ENCODE assay signal across 12 cellular contexts in the genomic region with DNA sequence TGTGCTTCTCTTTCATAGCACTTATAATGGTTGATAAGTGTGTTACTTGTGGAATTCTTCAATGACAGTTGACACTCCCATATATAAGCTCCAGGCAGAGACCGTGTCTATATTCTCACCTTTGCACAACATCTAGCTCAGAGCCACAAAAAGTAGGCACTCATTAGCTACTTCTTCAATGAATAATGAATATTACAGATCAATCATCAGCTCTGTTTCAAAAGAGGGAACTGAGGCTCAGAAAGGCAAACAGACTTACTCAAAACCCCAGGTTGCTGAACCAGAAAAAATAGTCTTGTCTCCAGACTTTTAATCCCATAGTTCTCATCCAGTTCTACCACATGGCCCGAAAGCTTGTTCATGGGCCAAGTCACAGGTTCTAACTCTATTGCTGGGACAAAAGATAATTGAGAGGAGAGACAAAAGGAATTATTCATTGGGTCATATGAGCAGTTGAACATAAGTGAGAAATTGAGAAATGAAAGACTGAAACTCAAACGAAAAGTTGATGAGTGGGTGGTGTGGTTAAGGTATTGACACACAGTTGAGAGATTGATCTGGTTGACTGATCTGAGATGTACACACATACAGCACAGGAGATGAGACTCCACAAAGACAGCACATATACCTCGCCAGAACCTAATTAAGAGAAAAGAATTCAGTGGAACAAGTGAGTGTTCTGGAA.
A peak's percentile ranks its signal among the peaks of the same experiment; 100 is the strongest.
DNase-seq lines count a peak whose midpoint lies in the region; ATAC-seq and TF ChIP-seq lines count a peak whose summit lies in the region.
"Had no signal": no experiment of that assay in that cellular context is flagged by ENCODE, and none has a peak within 500 bp of the region (broad histone marks: within the 10 kb centered on the region; RNA-seq: fewer than 3 reads in every experiment).

No MANE protein-coding gene starts in this region.

- H3K4me1 ChIP-seq in effector memory CD4-positive, alpha-beta T cell (ENCODE audit: control insufficient read depth, insufficient read depth, low read length, poor library complexity, severe bottlenecking) = no peaks in the 10 kb centered on the region

- DNase-seq in epithelial cell of esophagus (ENCODE audit: low read depth) (peak; percentile 47), C1 segment of cervical spinal cord (lab: John Stamatoyannopoulos, UW) (no peak), sciatic nerve (ENCODE audit: low spot score) (no peak)
- no peak for DNase-seq in CD4-positive, alpha-beta T cell
- DNase-seq in effector memory CD4-positive, alpha-beta T cell = no peak
- DNase-seq: activated B cell treated with CpG ODN at 0.5 μM for 24 hours, head of caudate nucleus, IMR-90, NCI-H82 had no signal

- H3K4me3 ChIP-seq in epithelial cell of esophagus (ENCODE audit: low read length) = no peak overlapping the region
- H3K4me3 ChIP-seq in effector memory CD4-positive, alpha-beta T cell (ENCODE audit: insufficient read depth, low read depth, low read length, poor library complexity, severe bottlenecking) = no peak overlapping the region

- intact Hi-C loops in sciatic nerve (cut with DNase I) = no loop called here
- intact Hi-C loops in CD4-positive, alpha-beta T cell (cut with DNase I, micrococcal nuclease) = no loop called here

- no peak overlapping the region for H3K4me3 Mint-ChIP-seq in CD4-positive, alpha-beta T cell
- H3K4me3 Mint-ChIP-seq: activated B cell treated with CpG ODN at 0.5 μM for 24 hours had no signal

- peak; percentile 92 for ATAC-seq in GM18517 (IDR thresholded peaks at IDR 0.05; ENCODE audit: unreplicated experiment)
- ATAC-seq in GM19455 (IDR thresholded peaks at IDR 0.05; ENCODE audit: unreplicated experiment) = peak; percentile 89
- peak; percentile 93 for ATAC-seq in HG03039 (IDR thresholded peaks at IDR 0.05; ENCODE audit: unreplicated experiment)
- no peak for ATAC-seq in sciatic nerve
- ATAC-seq in CD4-positive, alpha-beta T cell (ENCODE audit: poor library complexity) = no peak

- CTCF ChIA-PET in CD4-positive, alpha-beta T cell (lab: Charles Lee) = no interaction called here

- H3K27ac Mint-ChIP-seq in CD4-positive, alpha-beta T cell = no peak overlapping the region
- H3K27ac Mint-ChIP-seq: activated B cell treated with CpG ODN at 0.5 μM for 24 hours had no signal

- H3K27me3 Mint-ChIP-seq in CD4-positive, alpha-beta T cell = peaks cover 4% of the 10 kb centered on the region

- no peaks in the 10 kb centered on the region for H3K36me3 Mint-ChIP-seq in CD4-positive, alpha-beta T cell (ENCODE audit: low read depth)

- no peaks in the 10 kb centered on the region for H3K4me1 Mint-ChIP-seq in CD4-positive, alpha-beta T cell (ENCODE audit: low read depth)

- TF ChIP-seq CTCF in epithelial cell of esophagus (IDR thresholded peaks at IDR 0.05; ENCODE audit: insufficient read depth, low read depth, low read length, missing control alignments) = no peak
- no peak for TF ChIP-seq CTCF in CD4-positive, alpha-beta T cell (IDR thresholded peaks at IDR 0.05)

- H3K27ac ChIP-seq in CD4-positive, alpha-beta T cell (ENCODE audit: low read depth, low read length) = no peak overlapping the region
- H3K27ac ChIP-seq in effector memory CD4-positive, alpha-beta T cell (ENCODE audit: insufficient read depth, low read length, poor library complexity, severe bottlenecking) = no peak overlapping the region

- no peaks in the 10 kb centered on the region for H3K27me3 ChIP-seq in CD4-positive, alpha-beta T cell (ENCODE audit: control insufficient read depth, insufficient read depth, low read length)
- no peaks in the 10 kb centered on the region for H3K27me3 ChIP-seq in effector memory CD4-positive, alpha-beta T cell (replicated peaks; ENCODE audit: control insufficient read depth, insufficient read depth, low read length, poor library complexity, severe bottlenecking)

- no peaks in the 10 kb centered on the region for H3K9me3 Mint-ChIP-seq in CD4-positive, alpha-beta T cell
- H3K9me3 Mint-ChIP-seq: activated B cell treated with CpG ODN at 0.5 μM for 24 hours had no signal

- POLR2A ChIA-PET in CD4-positive, alpha-beta T cell (lab: Charles Lee) = no interaction called here

- no peaks in the 10 kb centered on the region for H3K9me3 ChIP-seq in CD4-positive, alpha-beta T cell (ENCODE audit: control insufficient read depth, low read length)
- H3K9me3 ChIP-seq in effector memory CD4-positive, alpha-beta T cell (ENCODE audit: control insufficient read depth, low read length) = no peaks in the 10 kb centered on the region

- no peaks in the 10 kb centered on the region for H3K36me3 ChIP-seq in effector memory CD4-positive, alpha-beta T cell (ENCODE audit: control insufficient read depth, insufficient read depth, low read length)

Comparison
In these comparisons a context has a peak if more than half of its experiments do, and no peak if none do; other contexts are left out.
1. ATAC-seq: peak in GM18517 (single experiment), GM19455 (single experiment) and HG03039 (single experiment); none in sciatic nerve (single experiment) and CD4-positive, alpha-beta T cell (single experiment).